9 cellular contexts compared by ENCODE assay signal in the genomic region with DNA sequence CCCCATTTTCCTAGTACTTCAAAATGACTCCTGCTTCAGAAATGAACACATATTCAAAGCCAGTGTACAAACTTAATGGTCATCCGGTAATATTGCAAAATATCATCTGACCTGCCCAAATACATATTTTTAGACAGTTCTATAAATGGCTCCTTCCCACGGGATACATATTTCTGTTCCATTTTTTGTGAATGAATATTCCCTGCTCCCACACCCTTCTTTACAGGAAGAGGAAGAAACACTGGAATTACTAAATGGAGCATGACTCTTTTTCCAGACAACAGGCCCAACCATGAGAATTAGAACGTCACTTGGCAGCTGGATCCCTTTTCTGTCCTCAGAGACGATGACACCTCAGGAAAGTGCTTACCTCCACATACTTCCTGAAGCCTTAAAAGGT. TPM values are rescaled to one million over a fixed set of nuclear protein-coding genes. Genes with fewer than 3 reads are reported as not detected.
A peak's percentile ranks its signal among the peaks of the same experiment; 100 is the strongest.
DNase-seq lines count a peak whose midpoint lies in the region; ATAC-seq and TF ChIP-seq lines count a peak whose summit lies in the region.
"Had no signal": no experiment of that assay in that cellular context is flagged by ENCODE, and none has a peak within 500 bp of the region (broad histone marks: within the 10 kb centered on the region; RNA-seq: fewer than 3 reads in every experiment).

No MANE protein-coding gene starts in this region.

- H3K27me3 ChIP-seq in right lobe of liver (no peaks in the 10 kb centered on the region), tibial nerve (no peaks in the 10 kb centered on the region)

- 33% methylated on average over 4 of the region's 4 CpGs for WGBS in right lobe of liver (ENCODE audit: insufficient coverage, low coverage, low lambda C conversion rate, missing lambda C conversion rate)
- 30 to 37% methylated on average over 4 of the region's 4 CpGs for WGBS in tibial nerve, 2 donors

- ATAC-seq in right lobe of liver = peak; percentile 53 to 90 (median 76)

- H3K4me3 ChIP-seq in choroid plexus epithelial cell (ENCODE audit: low read depth, low read length) (no peak overlapping the region), right lobe of liver (no peak overlapping the region), tibial nerve (no peak overlapping the region)

- peak overlapping the region in 1 of 3 donors; percentile 59 for H3K27ac ChIP-seq in right lobe of liver
- H3K27ac ChIP-seq in tibial nerve = peak overlapping the region; percentile 21 to 90 (median 74)
- H3K27ac ChIP-seq: 22Rv1 had no signal

- TF ChIP-seq CTCF in choroid plexus epithelial cell (conservative IDR thresholded peaks at IDR 0.05; ENCODE audit: low read depth, low read length) = no peak
- TF ChIP-seq CTCF in right lobe of liver (IDR thresholded peaks at IDR 0.05) = no peak
- TF ChIP-seq CTCF in tibial nerve (IDR thresholded peaks at IDR 0.05) = no peak

- peak; percentile 95 to 96 for TF ChIP-seq EP300 in tibial nerve (IDR thresholded peaks at IDR 0.05)

- H3K4me1 ChIP-seq in right lobe of liver = no peaks in the 10 kb centered on the region
- peaks cover 0 to 34% (median 3%) of the 10 kb centered on the region in 4 donors for H3K4me1 ChIP-seq in tibial nerve

- intact Hi-C loops in right lobe of liver (cut with DNase I) = no loop called here

- TF ChIP-seq POLR2A in right lobe of liver (IDR thresholded peaks at IDR 0.05) (no peak), tibial nerve (IDR thresholded peaks at IDR 0.05) (no peak)

- no peaks in the 10 kb centered on the region for H3K9me3 ChIP-seq in right lobe of liver
- H3K9me3 ChIP-seq in tibial nerve = no peaks in the 10 kb centered on the region

- DNase-seq in DMS153 (lab: John Stamatoyannopoulos, UW) (peak; percentile 25), DMS153 treated with DMSO at 0.1 percent for 48 hours (lab: John Stamatoyannopoulos, UW; ENCODE audit: unreplicated experiment) (no peak), choroid plexus epithelial cell (ENCODE audit: low read depth) (peak; percentile 83), right lobe of liver (no peak), tibial nerve (ENCODE audit: low spot score in 2 of 2) (peak in 1 of 2 donors; percentile 65), superior temporal gyrus (ENCODE audit: extremely low spot score) (no peak)
- no peak for DNase-seq in stimulated activated CD4-positive, alpha-beta T cell treated with anti-CD3 and anti-CD28 coated beads, Interleukin-2, amount 100 ng/mL, for 48 hours
- no peak for DNase-seq in activated CD4-positive, CD25-positive, alpha-beta regulatory T cell (lab: John Stamatoyannopoulos, UW)

- no peaks in the 10 kb centered on the region for H3K36me3 ChIP-seq in right lobe of liver
- no peaks in the 10 kb centered on the region for H3K36me3 ChIP-seq in tibial nerve

RNA-seq across cellular contexts. Expression of a gene that starts 38.0 kb away (rescaled TPM):
- total RNA-seq in right lobe of liver = 10 to 100 TPM in 5 of 6 experiments, 1 to 10 TPM in 1; 9.4 to 21.4 (median 18.2) TPM
- 100 to 1,000 TPM; 154 to 177 (median 169) TPM for total RNA-seq in tibial nerve

Comparison
In these comparisons a context has a peak if more than half of its experiments do, and no peak if none do; other contexts are left out.
1. DNase-seq: peak in DMS153 (single experiment) and choroid plexus epithelial cell (single experiment); none in DMS153 treated with DMSO at 0.1 percent for 48 hours (single experiment), right lobe of liver (0 of 3), stimulated activated CD4-positive, alpha-beta T cell treated with anti-CD3 and anti-CD28 coated beads, Interleukin-2, amount 100 ng/mL, for 48 hours (0 of 2), activated CD4-positive, CD25-positive, alpha-beta regulatory T cell (0 of 4) and superior temporal gyrus (single experiment).
2. RNA of a gene that starts 38.0 kb away (total RNA-seq): 154 to 177 TPM in tibial nerve; 9.4 to 21.4 TPM in right lobe of liver; every median in the first group is over 4 times any median in the second.